8 cellular contexts compared by ENCODE assay signal in the genomic region with DNA sequence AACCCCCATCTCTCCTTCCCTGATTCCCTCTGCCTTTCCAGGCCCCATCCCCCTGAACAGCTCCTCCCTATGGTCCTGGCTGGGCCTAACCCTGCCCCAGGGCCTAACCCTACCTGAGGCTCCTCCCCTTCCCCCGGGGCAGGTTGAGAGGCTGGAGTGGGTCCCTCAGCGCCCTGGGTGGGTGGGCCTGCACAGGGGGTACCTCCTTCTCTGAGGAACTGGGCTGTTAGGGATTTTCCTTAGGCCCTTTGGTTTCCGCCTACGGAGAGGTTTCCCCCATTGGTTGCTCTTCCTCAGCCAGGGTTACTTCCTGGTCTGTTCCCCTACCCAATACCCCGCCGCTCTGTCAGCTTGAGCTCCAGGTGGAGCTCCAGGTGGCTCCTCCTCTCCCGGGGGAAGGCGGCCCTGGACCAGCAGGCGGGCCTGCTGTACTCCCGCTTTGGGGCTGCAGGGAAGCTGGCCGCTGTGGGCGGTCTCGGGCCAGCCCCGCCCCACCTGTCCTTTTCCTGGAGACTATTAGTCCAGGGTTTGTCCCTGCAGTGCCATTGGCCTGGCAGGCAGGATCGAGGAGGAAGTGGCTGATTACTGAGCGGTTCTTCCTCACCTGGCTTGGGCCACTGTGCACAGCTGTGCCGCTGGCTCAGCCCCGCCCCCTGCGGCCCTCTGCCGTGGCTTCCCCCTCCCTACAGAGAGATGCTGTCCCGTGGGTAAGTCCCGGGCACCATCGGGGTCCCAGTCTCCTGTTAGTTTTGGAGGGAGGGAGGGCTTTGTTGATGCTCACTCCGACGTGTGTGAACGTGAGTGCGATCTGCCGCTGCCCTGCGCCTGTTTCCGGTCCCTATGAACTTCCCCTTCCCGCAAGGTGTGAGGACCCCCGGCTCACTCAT. TPM values are rescaled to one million over a fixed set of nuclear protein-coding genes. Genes with fewer than 3 reads are reported as not detected.
A peak's percentile ranks its signal among the peaks of the same experiment; 100 is the strongest.
DNase-seq lines count a peak whose midpoint lies in the region; ATAC-seq lines count a peak whose summit lies in the region.

No MANE protein-coding gene starts in this region.

- H3K27me3 ChIP-seq in H7 (ENCODE audit: control insufficient read depth, insufficient read depth, low read length): no peaks in the 10 kb centered on the region

- peak; percentile 100 for DNase-seq in DMS53 (lab: John Stamatoyannopoulos, UW)
- peak; percentile 97 for DNase-seq in H7
- DNase-seq in NCI-H460 (ENCODE audit: extremely low read depth, low read depth): peak; percentile 55
- DNase-seq in activated gamma-delta T cell treated with Interleukin-2 at 50 U/mL for 16 hours: peak; percentile 58
- peak in 2 of 3 donors; percentile 57 to 66 for DNase-seq in stimulated activated CD4-positive, alpha-beta T cell treated with anti-CD3 and anti-CD28 coated beads, Interleukin-12 subunit alpha, Interleukin-12 subunit beta, amount 100 ng/mL, for 48 hours (ENCODE audit: low read depth in 2 of 3, low spot score in 1 of 3)
- DNase-seq in foreskin melanocyte: no peak

- ATAC-seq in HG02870 (IDR thresholded peaks at IDR 0.05; ENCODE audit: unreplicated experiment): no peak

- H3K4me3 ChIP-seq in H7 (ENCODE audit: insufficient read depth, low read depth, low read length): peak overlapping the region; percentile 57
- peak overlapping the region; percentile 67 for H3K4me3 ChIP-seq in iPS-11a (ENCODE audit: low read depth, low read length)

- H3K36me3 ChIP-seq in H7 (replicated peaks; ENCODE audit: control insufficient read depth, insufficient read depth, low read length): peaks cover 1% of the 10 kb centered on the region; the same call in 1 of the 2 replicates

RNA-seq across cellular contexts. Expression of gene C12orf57, which starts 2.5 kb away (rescaled TPM):
- total RNA-seq in H7 (2014; rRNA removed; shearing (Covaris generic)): 136 and 153 TPM in 2 replicates
- 127 and 130 TPM in 2 replicates for total RNA-seq in NCI-H460 (2014; rRNA removed; shearing (Covaris generic))
- 226 and 244 TPM in 2 replicates for polyA plus RNA-seq in NCI-H460 (2014; cell fraction: nucleus; rRNA removed)

RNA-seq across cellular contexts. Expression of gene RNU7-1, which starts 2.7 kb away (rescaled TPM):
- not detected in 2 replicates for total RNA-seq in H7 (2014; rRNA removed; shearing (Covaris generic))
- not detected in 2 replicates for total RNA-seq in NCI-H460 (2014; rRNA removed; shearing (Covaris generic))
- not detected in 2 replicates for polyA plus RNA-seq in NCI-H460 (2014; cell fraction: nucleus; rRNA removed)

RNA-seq across cellular contexts. Expression of gene PTPN6, which starts 4.9 kb away (rescaled TPM):
- total RNA-seq in H7 (2014; rRNA removed; shearing (Covaris generic)): 25.0 and 34.3 TPM in 2 replicates
- total RNA-seq in NCI-H460 (2014; rRNA removed; shearing (Covaris generic)): 3.4 and 5.4 TPM in 2 replicates
- polyA plus RNA-seq in NCI-H460 (2014; cell fraction: nucleus; rRNA removed): 13.1 and 13.4 TPM in 2 replicates

RNA-seq across cellular contexts. Expression of gene ATN1, which starts 18.5 kb away (rescaled TPM):
- 11.4 and 13.4 TPM in 2 replicates for total RNA-seq in H7 (2014; rRNA removed; shearing (Covaris generic))
- total RNA-seq in NCI-H460 (2014; rRNA removed; shearing (Covaris generic)): 6.6 and 10.5 TPM in 2 replicates
- 10.7 and 20.4 TPM in 2 replicates for polyA plus RNA-seq in NCI-H460 (2014; cell fraction: nucleus; rRNA removed)

RNA-seq across cellular contexts. Expression of gene PHB2, which starts 24.2 kb away (rescaled TPM):
- 482 and 560 TPM in 2 replicates for total RNA-seq in H7 (2014; rRNA removed; shearing (Covaris generic))
- 277 and 299 TPM in 2 replicates for total RNA-seq in NCI-H460 (2014; rRNA removed; shearing (Covaris generic))
- 511 and 519 TPM in 2 replicates for polyA plus RNA-seq in NCI-H460 (2014; cell fraction: nucleus; rRNA removed)
